1 cellular context compared by ENCODE assay signal in genomic region chr6:18312368-18312767, GRCh38.
TF ChIP-seq lines count a peak whose summit lies in the region.

No MANE protein-coding gene starts in this region.

TF ChIP-seq in IMR-90, 13 proteins besides CTCF, POLR2A, EP300 and RAD21:
- no peak for TF ChIP-seq CHD1 (IDR thresholded peaks at IDR 0.05; ENCODE audit: low read depth, low read length)
- no peak for TF ChIP-seq USF2 (IDR thresholded peaks at IDR 0.05; ENCODE audit: low read depth, low read length)
- no peak for TF ChIP-seq MAZ (IDR thresholded peaks at IDR 0.05; ENCODE audit: borderline replicate concordance, low read depth, low read length)
- no peak for TF ChIP-seq RFX5 (IDR thresholded peaks at IDR 0.05; ENCODE audit: low read depth, low read length)
- TF ChIP-seq CEBPB (IDR thresholded peaks at IDR 0.05; ENCODE audit: low read depth, low read length) = no peak
- no peak for TF ChIP-seq BHLHE40 (IDR thresholded peaks at IDR 0.05; ENCODE audit: low read depth, low read length)
- no peak for TF ChIP-seq MXI1 (IDR thresholded peaks at IDR 0.05; ENCODE audit: borderline replicate concordance, low read depth, low read length)
- TF ChIP-seq, protein P1, sequence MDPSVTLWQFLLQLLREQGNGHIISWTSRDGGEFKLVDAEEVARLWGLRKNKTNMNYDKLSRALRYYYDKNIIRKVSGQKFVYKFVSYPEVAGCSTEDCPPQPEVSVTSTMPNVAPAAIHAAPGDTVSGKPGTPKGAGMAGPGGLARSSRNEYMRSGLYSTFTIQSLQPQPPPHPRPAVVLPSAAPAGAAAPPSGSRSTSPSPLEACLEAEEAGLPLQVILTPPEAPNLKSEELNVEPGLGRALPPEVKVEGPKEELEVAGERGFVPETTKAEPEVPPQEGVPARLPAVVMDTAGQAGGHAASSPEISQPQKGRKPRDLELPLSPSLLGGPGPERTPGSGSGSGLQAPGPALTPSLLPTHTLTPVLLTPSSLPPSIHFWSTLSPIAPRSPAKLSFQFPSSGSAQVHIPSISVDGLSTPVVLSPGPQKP (IDR thresholded peaks at IDR 0.05; ENCODE audit: borderline replicate concordance, low read depth, low read length) = no peak
- TF ChIP-seq NFE2L2 (IDR thresholded peaks at IDR 0.05; ENCODE audit: low read depth, low read length) = no peak
